Comparison of ENCODE assay signal across 16 cellular contexts in the genomic region with DNA sequence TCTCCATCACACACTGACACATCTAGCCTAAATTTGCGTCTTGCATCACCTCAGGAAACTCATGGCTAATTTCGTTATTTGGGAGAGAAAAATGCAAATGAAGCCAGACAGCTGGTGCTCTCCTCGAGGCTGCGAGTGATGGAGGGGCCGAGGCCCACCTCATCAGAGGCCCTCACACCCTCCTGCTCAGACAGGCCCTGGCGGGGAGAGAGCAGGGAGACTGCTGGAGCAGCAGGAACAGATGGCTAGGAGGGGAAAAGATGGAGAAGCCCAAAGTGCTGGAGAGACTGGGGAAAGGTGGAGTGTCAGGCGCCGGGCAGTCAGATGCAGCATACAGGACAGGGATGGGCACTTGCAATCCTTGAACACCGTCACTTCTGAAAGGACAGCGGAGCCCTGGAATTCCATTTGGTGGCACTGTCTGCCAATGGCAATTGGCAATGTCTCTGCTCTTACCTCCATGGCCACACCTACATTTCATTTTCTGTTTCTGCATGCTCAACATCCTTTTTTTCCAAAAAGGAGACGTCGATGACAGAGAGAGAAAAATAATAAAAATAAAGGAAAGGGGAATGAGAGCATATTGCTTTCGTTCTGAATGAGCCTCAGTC.
A peak's percentile ranks its signal among the peaks of the same experiment; 100 is the strongest.
DNase-seq lines count a peak whose midpoint lies in the region; ATAC-seq, FAIRE-seq and TF ChIP-seq lines count a peak whose summit lies in the region.
"Had no signal": no experiment of that assay in that cellular context is flagged by ENCODE, and none has a peak within 500 bp of the region (broad histone marks: within the 10 kb centered on the region; RNA-seq: fewer than 3 reads in every experiment).

No MANE protein-coding gene starts in this region.

- H3K36me3 Mint-ChIP-seq in glutamatergic neuron (ENCODE audit: unreplicated experiment) = no peaks in the 10 kb centered on the region
- H3K36me3 Mint-ChIP-seq: CD4-positive, alpha-beta memory T cell had no signal

- DNase-seq in D721Med (ENCODE audit: insufficient read length, low spot score) = no peak
- DNase-seq in HCT116 (ENCODE audit: low read depth, low spot score) = no peak
- DNase-seq in NCI-H524 (lab: John Stamatoyannopoulos, UW) = peak; percentile 86 to 95
- DNase-seq in glutamatergic neuron = peak; percentile 53
- DNase-seq in anterior cingulate cortex (lab: John Stamatoyannopoulos, UW) = no peak
- no peak for DNase-seq in H54 (ENCODE audit: insufficient read length, low spot score)
- no peak for DNase-seq in epidermal melanocyte (ENCODE audit: insufficient read length, low spot score)
- DNase-seq: CD4-positive, alpha-beta memory T cell; MV-4-11; NCI-H1417 treated with DMSO at 0.1 percent for 48 hours; NCI-H2081; T-helper 2 cell had no signal

- no peaks in the 10 kb centered on the region for H3K9me3 ChIP-seq in HCT116 (ENCODE audit: control insufficient read depth in 1 of 2, insufficient read depth in 1 of 2, low read depth in 1 of 2, low read length in 2 of 2)

- H3K9me2 ChIP-seq in HCT116 (ENCODE audit: insufficient read depth) = no peaks in the 10 kb centered on the region

- no peaks in the 10 kb centered on the region for H4K20me1 ChIP-seq in HCT116 (ENCODE audit: insufficient read depth)

- H3K79me2 ChIP-seq in HCT116 (ENCODE audit: insufficient read depth, low read length) = no peaks in the 10 kb centered on the region

- no peaks in the 10 kb centered on the region for H3K4me1 ChIP-seq in HCT116 (ENCODE audit: control insufficient read depth in 1 of 2, insufficient read depth in 2 of 2, low read length in 2 of 2)

- H3K4me2 ChIP-seq in HCT116 (ENCODE audit: low read length) = no peak overlapping the region

- TF ChIP-seq RAD21 in HCT116 (IDR thresholded peaks at IDR 0.05; ENCODE audit: low read depth) = peak; percentile 22; the same call in 1 of the 2 replicates

- CTCF ChIA-PET in HCT116 (lab: Charles Lee) = no interaction called here

- RAD21 ChIA-PET in HCT116 (lab: Charles Lee; ENCODE audit: low non-redundant PET in 1 of 2, low total read pairs in 2 of 2, uncharacterized antibody in 2 of 2, unreplicated experiment in 2 of 2) = no interaction called here

- H3K4me1 Mint-ChIP-seq in glutamatergic neuron (ENCODE audit: low read depth, unreplicated experiment) = peaks cover 36% of the 10 kb centered on the region
- H3K4me1 Mint-ChIP-seq: B cell; CD4-positive, alpha-beta memory T cell; IgD-negative memory B cell had no signal

- peak overlapping the region; percentile 89 for H3K27ac Mint-ChIP-seq in glutamatergic neuron (ENCODE audit: unreplicated experiment)
- H3K27ac Mint-ChIP-seq: B cell; CD4-positive, alpha-beta memory T cell; IgD-negative memory B cell had no signal

- POLR2A ChIA-PET in HCT116 (lab: Charles Lee) = no interaction called here

- H3K9me3 Mint-ChIP-seq in glutamatergic neuron (ENCODE audit: unreplicated experiment) = peaks cover 3% of the 10 kb centered on the region

- FAIRE-seq in D721Med (lab: Jason Lieb, UNC) (no peak), H54 (lab: Jason Lieb, UNC) (no peak)

- peaks cover 29% of the 10 kb centered on the region for H3K27me3 ChIP-seq in HCT116 (ENCODE audit: insufficient read depth, low read length)

- no peak overlapping the region for H3K9ac ChIP-seq in HCT116 (ENCODE audit: low read length)

- ATAC-seq in HCT116 = no peak; the same call in 1 of the 2 replicates
- ATAC-seq: Panc1, Right ventricle myocardium inferior had no signal

- no peak for TF ChIP-seq POLR2A in HCT116 (IDR thresholded peaks at IDR 0.05; ENCODE audit: borderline replicate concordance, extremely low read depth, insufficient read depth, insufficient read length)
- no peak for TF ChIP-seq POLR2A in H54 (IDR thresholded peaks at IDR 0.05; ENCODE audit: low read depth, low read length)

- peak; percentile 16 for TF ChIP-seq CTCF in D721Med (IDR thresholded peaks at IDR 0.05; ENCODE audit: insufficient read depth, missing control alignments)
- no peak for TF ChIP-seq CTCF in HCT116 (IDR thresholded peaks at IDR 0.05 in 2 of 3, conservative IDR thresholded peaks at IDR 0.05 in 1 of 3; ENCODE audit: borderline replicate concordance in 1 of 3, insufficient read depth in 1 of 3, low read depth in 2 of 3, low read length in 2 of 3)
- no peak for TF ChIP-seq CTCF in glutamatergic neuron (IDR thresholded peaks at IDR 0.05; ENCODE audit: partially characterized antibody, unreplicated experiment)

- H2AFZ ChIP-seq in HCT116 (ENCODE audit: low read depth, low read length, poor library complexity, severe bottlenecking) = no peak overlapping the region

- H3K27me3 Mint-ChIP-seq in glutamatergic neuron (ENCODE audit: unreplicated experiment) = no peaks in the 10 kb centered on the region
- H3K27me3 Mint-ChIP-seq: CD4-positive, alpha-beta memory T cell; IgD-negative memory B cell had no signal

- peak overlapping the region; percentile 79 for H3K4me3 Mint-ChIP-seq in glutamatergic neuron (ENCODE audit: unreplicated experiment)
- H3K4me3 Mint-ChIP-seq: B cell; CD4-positive, alpha-beta memory T cell; IgD-negative memory B cell had no signal

- no TSS peak for BruUV-seq in HCT116 (replicated peaks; lab: Mats Ljungman, UMichigan)

- H3K36me3 ChIP-seq in HCT116 (ENCODE audit: control insufficient read depth in 1 of 2, insufficient read depth in 2 of 2, low read length in 2 of 2) = no peaks in the 10 kb centered on the region

- H3K27ac ChIP-seq in HCT116 (ENCODE audit: low read depth, low read length) = no peak overlapping the region

- intact Hi-C loops in HCT116 (cut with micrococcal nuclease) = no loop called here

- no peak overlapping the region for H3K4me3 ChIP-seq in HCT116 (replicated peaks in 1 of 2; ENCODE audit: low read depth in 1 of 2, low read length in 2 of 2)

TF ChIP-seq in HCT116, 20 proteins besides CTCF, POLR2A, EP300 and RAD21:
- no peak for TF ChIP-seq EZH2phosphoT487 (IDR thresholded peaks at IDR 0.05; ENCODE audit: borderline replicate concordance)
- TF ChIP-seq EZH2 (IDR thresholded peaks at IDR 0.05) = no peak
- TF ChIP-seq, protein P1, sequence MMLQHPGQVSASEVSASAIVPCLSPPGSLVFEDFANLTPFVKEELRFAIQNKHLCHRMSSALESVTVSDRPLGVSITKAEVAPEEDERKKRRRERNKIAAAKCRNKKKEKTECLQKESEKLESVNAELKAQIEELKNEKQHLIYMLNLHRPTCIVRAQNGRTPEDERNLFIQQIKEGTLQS (IDR thresholded peaks at IDR 0.05) = no peak
- TF ChIP-seq FOSL1 (IDR thresholded peaks at IDR 0.05; ENCODE audit: low read depth) = no peak
- no peak for TF ChIP-seq POLR2AphosphoS5 (IDR thresholded peaks at IDR 0.05; ENCODE audit: low read depth, low read length)
- no peak for TF ChIP-seq SRF (IDR thresholded peaks at IDR 0.05; ENCODE audit: low read depth)
- TF ChIP-seq CEBPB (IDR thresholded peaks at IDR 0.05; ENCODE audit: low read depth) = no peak

Comparison
In these comparisons a context has a peak if more than half of its experiments do, and no peak if none do; other contexts are left out.
1. DNase-seq: peak in NCI-H524 (2 of 2) and glutamatergic neuron (single experiment); none in D721Med (single experiment), HCT116 (single experiment), anterior cingulate cortex (0 of 58), H54 (single experiment) and epidermal melanocyte (single experiment).